Comparison of ENCODE assay signal across 30 cellular contexts in genomic region chr13:102777716-102778115, GRCh38.
"Had no signal": no experiment of that assay in that cellular context is flagged by ENCODE, and none has a peak within 500 bp of the region (broad histone marks: within the 10 kb centered on the region; RNA-seq: fewer than 3 reads in every experiment).

No MANE protein-coding gene starts in this region.

- H3K27me3 ChIP-seq: ovary, right lobe of liver, sigmoid colon, suprapubic skin, testis, tibial artery, transverse colon, upper lobe of right lung, uterus had no signal

- H3K27me3 Mint-ChIP-seq: naive thymus-derived CD8-positive, alpha-beta T cell; natural killer cell treated with Interleukin-12 subunit alpha and Interleukin-12 subunit beta and Interleukin-15 and Interleukin-18, amount 100 ng/mL, for 72 hours; progenitor cell of endocrine pancreas; stimulated activated memory B cell treated with anti-CD40 and anti-IgM and Interleukin-4, amounts not matched to agents 10 μg/mL and 1 μg/mL and 100 μg/mL, for 72 hours; stimulated activated naive CD8-positive, alpha-beta T cell treated with anti-CD3 and anti-CD28 coated beads, Interleukin-15, amount 100 ng/mL, for 72 hours; type B pancreatic cell had no signal

- H2AFZ ChIP-seq: parathyroid adenoma had no signal

- H3K79me2 ChIP-seq: parathyroid adenoma had no signal

- H3K27ac Mint-ChIP-seq: nephron progenitor cell; progenitor cell of endocrine pancreas; stimulated activated memory B cell treated with anti-CD40 and anti-IgM and Interleukin-4, amounts not matched to agents 10 μg/mL and 1 μg/mL and 100 μg/mL, for 72 hours; stimulated activated naive CD8-positive, alpha-beta T cell treated with anti-CD3 and anti-CD28 coated beads, Interleukin-15, amount 100 ng/mL, for 72 hours; type B pancreatic cell had no signal

- H3K4me1 ChIP-seq: parathyroid adenoma, right lobe of liver, testis had no signal

- H3K9me3 ChIP-seq: ovary, psoas muscle, right lobe of liver, sigmoid colon, suprapubic skin, testis, tibial artery, transverse colon, upper lobe of right lung, uterus had no signal

- FAIRE-seq: small intestine had no signal

- H3K9me3 Mint-ChIP-seq: type B pancreatic cell had no signal

- H3K4me3 Mint-ChIP-seq: natural killer cell treated with Interleukin-12 subunit alpha and Interleukin-12 subunit beta and Interleukin-15 and Interleukin-18, amount 100 ng/mL, for 72 hours; nephron progenitor cell; neural crest cell; stimulated activated memory B cell treated with anti-CD40 and anti-IgM and Interleukin-4, amounts not matched to agents 10 μg/mL and 1 μg/mL and 100 μg/mL, for 72 hours; stimulated activated naive CD8-positive, alpha-beta T cell treated with anti-CD3 and anti-CD28 coated beads, Interleukin-15, amount 100 ng/mL, for 72 hours; type B pancreatic cell had no signal

- H3K27ac ChIP-seq: ovary, parathyroid adenoma, psoas muscle, right lobe of liver, sigmoid colon, suprapubic skin, testis, tibial artery, transverse colon, upper lobe of right lung, uterus had no signal

- H3K9ac ChIP-seq: parathyroid adenoma had no signal

- H3K4me3 ChIP-seq: ovary, psoas muscle, right lobe of liver, sigmoid colon, suprapubic skin, testis, tibial artery, transverse colon, upper lobe of right lung, uterus had no signal

- DNase-seq: naive thymus-derived CD8-positive, alpha-beta T cell; nephron progenitor cell; occipital lobe; ovary; posterior cingulate gyrus; psoas muscle; right cardiac atrium; right lobe of liver; sigmoid colon; small intestine; stimulated activated CD4-positive, alpha-beta T cell treated with anti-CD3 and anti-CD28 coated beads, Interleukin-15, amount 100 ng/mL, for 24 hours; stimulated activated CD4-positive, alpha-beta T cell treated with anti-CD3 and anti-CD28 coated beads, Interleukin-2, amount 100 ng/mL, for 24 hours; stimulated activated CD4-positive, alpha-beta T cell treated with anti-CD3 and anti-CD28 coated beads, Interleukin-2, amount 100 ng/mL, for 48 hours; stimulated activated CD4-positive, alpha-beta T cell treated with anti-CD3 and anti-CD28 coated beads, Interleukin-4, amount 100 ng/mL, for 24 hours; stimulated activated naive CD4-positive, alpha-beta T cell; stimulated activated naive CD8-positive, alpha-beta T cell treated with anti-CD3 and anti-CD28 coated beads, Interleukin-15, amount 100 ng/mL, for 72 hours; stimulated activated naive CD8-positive, alpha-beta T cell treated with anti-CD3 and anti-CD28 coated beads, Interleukin-15, Interleukin-2, amounts not matched to agents 100 U/mL and 50 U/mL, for 24 hours; substantia nigra; testis; tibial artery; transverse colon; upper lobe of right lung; uterus had no signal

- H3K36me3 ChIP-seq: ovary, right lobe of liver, sigmoid colon, suprapubic skin, tibial artery, transverse colon, upper lobe of right lung, uterus had no signal
